In the genomic region with DNA sequence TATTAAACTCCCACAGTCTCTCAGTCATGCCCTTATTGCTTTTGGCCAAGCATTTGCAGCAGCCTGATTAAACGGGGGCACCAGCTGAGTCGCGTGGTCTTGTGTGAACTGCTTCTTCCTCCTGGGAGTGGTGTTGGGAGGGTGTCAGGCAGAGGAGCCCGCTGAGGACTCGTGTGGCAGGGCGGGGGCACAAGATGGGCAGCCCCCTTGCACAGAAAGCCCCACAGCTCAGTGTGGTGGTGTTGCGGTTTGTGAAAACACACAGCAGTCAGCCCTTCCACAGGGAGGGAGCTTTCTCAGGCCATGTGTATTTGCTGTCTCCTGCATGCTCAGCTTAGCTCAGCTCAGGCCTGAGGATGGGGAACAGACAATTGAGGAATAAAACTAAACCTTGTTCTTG, we compare ENCODE assay signal across 13 cellular contexts. TPM values are rescaled to one million over a fixed set of nuclear protein-coding genes. Genes with fewer than 3 reads are reported as not detected.
"Had no signal": no experiment of that assay in that cellular context is flagged by ENCODE, and none has a peak within 500 bp of the region (broad histone marks: within the 10 kb centered on the region; RNA-seq: fewer than 3 reads in every experiment).

No MANE protein-coding gene starts in this region.

- H3K27me3 ChIP-seq: hepatocyte, stomach had no signal

- DNase-seq: activated B cell treated with CpG ODN at 0.5 μM for 24 hours; activated CD4-positive, alpha-beta T cell treated with anti-CD3 and anti-CD28 coated beads, Interleukin-2, amount 10 ng/mL, durations not matched to agents 7 days and 5 days; activated effector memory CD4-positive, alpha-beta T cell treated with Interleukin-2 at 50 U/mL for 16 hours; activated T-cell treated with anti-CD3 and anti-CD28 coated beads, Interleukin-2, amount 50 U/mL, for 24 hours; central memory CD4-positive, alpha-beta T cell; effector memory CD4-positive, alpha-beta T cell; naive B cell; stimulated activated CD4-positive, alpha-beta T cell treated with anti-CD3 and anti-CD28 coated beads, Interleukin-4, amount 100 ng/mL, for 1 hour; stimulated activated CD8-positive, alpha-beta memory T cell treated with anti-CD3 and anti-CD28 coated beads, Interleukin-4, amount 100 ng/mL, for 48 hours; stomach had no signal

- H3K9me3 ChIP-seq: stomach had no signal

- H3K36me3 Mint-ChIP-seq: naive B cell had no signal

- H3K9me3 Mint-ChIP-seq: activated B cell treated with CpG ODN at 0.5 μM for 24 hours; activated CD4-positive, alpha-beta T cell treated with anti-CD3 and anti-CD28 coated beads, Interleukin-2, amount 10 ng/mL, durations not matched to agents 7 days and 5 days; activated T-cell treated with anti-CD3 and anti-CD28 coated beads, Interleukin-2, amount 50 U/mL, for 24 hours; naive B cell had no signal

- H3K4me3 Mint-ChIP-seq: activated B cell treated with CpG ODN at 0.5 μM for 24 hours had no signal

- H3K4me3 ChIP-seq: hepatocyte, lung, stomach had no signal

- H3K27ac Mint-ChIP-seq: activated B cell treated with CpG ODN at 0.5 μM for 24 hours had no signal

- H3K27me3 Mint-ChIP-seq: activated B cell treated with CpG ODN at 0.5 μM for 24 hours; activated CD4-positive, alpha-beta T cell treated with anti-CD3 and anti-CD28 coated beads, Interleukin-2, amount 10 ng/mL, durations not matched to agents 7 days and 5 days; activated T-cell treated with anti-CD3 and anti-CD28 coated beads, Interleukin-2, amount 50 U/mL, for 24 hours; naive B cell had no signal

RNA-seq across cellular contexts. Expression of a gene that starts 47.3 kb away (rescaled TPM):
- total RNA-seq: epithelial cell of proximal tubule had no signal
